25 cellular contexts compared by ENCODE assay signal in the genomic region with DNA sequence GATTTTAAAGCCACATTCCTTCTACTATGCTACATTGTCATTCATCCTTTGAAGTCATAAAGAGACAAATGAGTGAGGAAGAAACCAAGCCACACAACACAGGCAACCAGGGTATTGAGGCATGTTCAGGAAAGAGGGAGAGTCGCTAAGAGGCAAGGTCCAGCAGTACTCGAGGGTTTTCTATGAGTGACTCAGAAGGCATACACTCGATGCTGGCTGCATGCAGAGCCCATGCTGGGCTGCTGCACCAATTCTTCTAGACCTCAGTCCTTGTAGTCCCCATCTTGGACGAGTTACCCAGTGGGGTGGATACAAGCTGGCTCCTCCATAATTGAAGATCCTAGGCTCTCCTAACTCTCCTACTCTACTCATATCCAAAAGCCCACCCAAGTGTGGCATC. TPM values are rescaled to one million over a fixed set of nuclear protein-coding genes. Genes with fewer than 3 reads are reported as not detected.
"Had no signal": no experiment of that assay in that cellular context is flagged by ENCODE, and none has a peak within 500 bp of the region (broad histone marks: within the 10 kb centered on the region; RNA-seq: fewer than 3 reads in every experiment).

No MANE protein-coding gene starts in this region.

- H3K4me3 ChIP-seq: breast epithelium, K562 had no signal

- H3K9me3 ChIP-seq: breast epithelium had no signal

- H3K27ac ChIP-seq: breast epithelium, VCaP had no signal

- H3K27ac Mint-ChIP-seq: activated CD8-positive, alpha-beta T cell treated with anti-CD3 and anti-CD28 coated beads, Interleukin-2, amount 10 ng/mL, durations not matched to agents 7 days and 5 days; activated naive CD8-positive, alpha-beta T cell treated with anti-CD3 and anti-CD28 coated beads for 36 hours; T-helper 17 cell had no signal

- ATAC-seq: activated CD8-positive, alpha-beta T cell treated with anti-CD3 and anti-CD28 coated beads, Interleukin-2, amount 10 ng/mL, durations not matched to agents 7 days and 5 days; activated T-cell treated with anti-CD3 and anti-CD28 coated beads, Interleukin-2, amount 50 U/mL, for 4 hours; K562; T-helper 17 cell had no signal

- DNase-seq: activated CD4-positive, alpha-beta T cell treated with anti-CD3 and anti-CD28 coated beads for 4 hours; activated CD4-positive, alpha-beta T cell treated with anti-CD3 and anti-CD28 coated beads, Interleukin-2, amount 50 U/mL, for 4 hours; activated CD4-positive, CD25-positive, alpha-beta regulatory T cell; activated CD8-positive, alpha-beta T cell treated with anti-CD3 and anti-CD28 coated beads, Interleukin-2, amount 10 ng/mL, durations not matched to agents 7 days and 5 days; activated effector memory CD4-positive, alpha-beta T cell treated with anti-CD3 and anti-CD28 coated beads, Interleukin-2, amount 50 U/mL, for 16 hours; activated naive CD4-positive, alpha-beta T cell treated with Interleukin-2 at 50 U/mL for 16 hours; activated naive CD8-positive, alpha-beta T cell treated with anti-CD3 and anti-CD28 coated beads for 36 hours; activated T-cell treated with anti-CD3 and anti-CD28 coated beads, Interleukin-2, amount 50 U/mL, for 4 hours; anterior cingulate cortex; caudate nucleus; Karpas-422; NCI-H1048; NCI-H1930; NCI-H2171; NCI-H2227 treated with DMSO at 0.1 percent for 48 hours; NCI-H446 treated with DMSO at 0.1 percent for 48 hours; NCI-H524 treated with DMSO at 0.1 percent for 48 hours; NCI-H82; SIG-M5; T-helper 17 cell; T-helper 9 cell had no signal

- H3K9me3 Mint-ChIP-seq: activated naive CD8-positive, alpha-beta T cell treated with anti-CD3 and anti-CD28 coated beads for 36 hours; activated T-cell treated with anti-CD3 and anti-CD28 coated beads, Interleukin-2, amount 50 U/mL, for 4 hours had no signal

- H3K36me3 ChIP-seq: breast epithelium had no signal

- H3K4me3 Mint-ChIP-seq: activated CD8-positive, alpha-beta T cell treated with anti-CD3 and anti-CD28 coated beads, Interleukin-2, amount 10 ng/mL, durations not matched to agents 7 days and 5 days; activated naive CD8-positive, alpha-beta T cell treated with anti-CD3 and anti-CD28 coated beads for 36 hours; activated T-cell treated with anti-CD3 and anti-CD28 coated beads, Interleukin-2, amount 50 U/mL, for 4 hours; T-helper 17 cell had no signal

- H3K27me3 Mint-ChIP-seq: activated naive CD8-positive, alpha-beta T cell treated with anti-CD3 and anti-CD28 coated beads for 36 hours; T-helper 17 cell had no signal

- H3K27me3 ChIP-seq: breast epithelium had no signal

RNA-seq across cellular contexts. Expression of a gene that starts 57.6 kb away (rescaled TPM):
- total RNA-seq: activated CD8-positive, alpha-beta T cell treated with anti-CD3 and anti-CD28 coated beads, Interleukin-2, amount 10 ng/mL, durations not matched to agents 7 days and 5 days; K562; OCI-LY7; T-helper 17 cell had no signal
- polyA plus RNA-seq: K562 had no signal
